12 cellular contexts compared by ENCODE assay signal in genomic region chr19:5058456-5059190, GRCh38.
DNase-seq lines count a peak whose midpoint lies in the region; ATAC-seq and TF ChIP-seq lines count a peak whose summit lies in the region.
"Had no signal": no experiment of that assay in that cellular context is flagged by ENCODE, and none has a peak within 500 bp of the region (broad histone marks: within the 10 kb centered on the region; RNA-seq: fewer than 3 reads in every experiment).

No MANE protein-coding gene starts in this region.

- no peak overlapping the region for H2BK20ac ChIP-seq in IMR-90 (ENCODE audit: low read depth, low read length)

- peak overlapping the region; percentile 63 for H2AK9ac ChIP-seq in IMR-90 (replicated peaks; ENCODE audit: low read depth, low read length, poor library complexity)

- no peak overlapping the region for H3K18ac ChIP-seq in IMR-90 (ENCODE audit: low read depth, low read length)

- H3K4me3 ChIP-seq in IMR-90 (ENCODE audit: insufficient read depth, low read depth, low read length) (no peak overlapping the region), left lung (no peak overlapping the region), aorta (ENCODE audit: low read length in 2 of 2) (no peak overlapping the region)

- H3K36me3 Mint-ChIP-seq in glutamatergic neuron (ENCODE audit: unreplicated experiment) = peaks cover 21% of the 10 kb centered on the region
- peaks cover 62% of the 10 kb centered on the region for H3K36me3 Mint-ChIP-seq in stimulated activated memory B cell treated with anti-CD40 and anti-IgM and Interleukin-4, amounts not matched to agents 10 μg/mL and 1 μg/mL and 100 μg/mL, for 72 hours

- intact Hi-C loops in IMR-90 (cut with micrococcal nuclease) (no loop called here), left lung (cut with DNase I) (no loop called here), aorta (cut with DNase I) (loop anchor here in 1 of 2 donors (10.0 kb wide), 1 partner anchor 96 kb away; no protein-coding TSS in a partner anchor)

- TF ChIP-seq POLR2A in IMR-90 (IDR thresholded peaks at IDR 0.05; ENCODE audit: low read depth, low read length) = no peak

- H4K8ac ChIP-seq in IMR-90 (ENCODE audit: low read depth in 2 of 2, low read length in 2 of 2) = no peak overlapping the region

- CTCF ChIA-PET in IMR-90 (lab: Yijun Ruan, JAX) = interaction anchor here (0.7 kb wide), 1 partner anchor 10 kb away, joined by 3 read pairs; no protein-coding TSS in a partner anchor

- H3K4me1 Mint-ChIP-seq in glutamatergic neuron (ENCODE audit: low read depth, unreplicated experiment) = peaks cover 15% of the 10 kb centered on the region
- H3K4me1 Mint-ChIP-seq in stimulated activated memory B cell treated with anti-CD40 and anti-IgM and Interleukin-4, amounts not matched to agents 10 μg/mL and 1 μg/mL and 100 μg/mL, for 72 hours = no peaks in the 10 kb centered on the region

- ATAC-seq in IMR-90 (ENCODE audit: low read depth) (peak; percentile 40), left lung (no peak), HG03342 (IDR thresholded peaks at IDR 0.05; ENCODE audit: unreplicated experiment) (no peak), aorta (ENCODE audit: low FRiP score) (no peak)
- no peak for ATAC-seq in stimulated activated memory B cell treated with anti-CD40 and anti-IgM and Interleukin-4, amounts not matched to agents 10 μg/mL and 1 μg/mL and 100 μg/mL, for 72 hours

- no peak overlapping the region for H3K56ac ChIP-seq in IMR-90 (ENCODE audit: extremely low read depth, insufficient read depth, low read length)

- no peak overlapping the region for H3K4me2 ChIP-seq in IMR-90 (ENCODE audit: low read depth, low read length)

- H4K20me1 ChIP-seq in IMR-90 (ENCODE audit: insufficient read depth, low read length) = peaks cover 51% of the 10 kb centered on the region

- H3K14ac ChIP-seq in IMR-90 (replicated peaks; ENCODE audit: low read depth, low read length) = no peak overlapping the region

- peaks cover 18 to 62% of the 10 kb centered on the region in 2 experiments for H3K79me1 ChIP-seq in IMR-90 (ENCODE audit: low read depth in 1 of 2, low read length in 2 of 2)

- H2BK120ac ChIP-seq in IMR-90 (ENCODE audit: low read depth, low read length) = no peak overlapping the region

- H3K27me3 ChIP-seq in IMR-90 (ENCODE audit: control insufficient read depth, insufficient read depth, low read length) (no peaks in the 10 kb centered on the region), left lung (no peaks in the 10 kb centered on the region), aorta (ENCODE audit: control insufficient read depth in 1 of 2, insufficient read depth in 2 of 2, low read length in 1 of 2) (no peaks in the 10 kb centered on the region)

- in situ Hi-C loops in IMR-90 (cut with MboI; ENCODE audit: low sequenced_read_pairs) = no loop called here

- H3K27ac Mint-ChIP-seq in glutamatergic neuron (ENCODE audit: unreplicated experiment) = peak overlapping the region; percentile 33
- no peak overlapping the region for H3K27ac Mint-ChIP-seq in stimulated activated memory B cell treated with anti-CD40 and anti-IgM and Interleukin-4, amounts not matched to agents 10 μg/mL and 1 μg/mL and 100 μg/mL, for 72 hours
- H3K27ac Mint-ChIP-seq: activated naive CD8-positive, alpha-beta T cell; T-helper 1 cell treated with Interleukin-12 subunit alpha and Interleukin-12 subunit beta and Interleukin-4 antibody, amounts not matched to agents 30 μg/mL and 1 μg/mL, for 36 hours had no signal

- H3K9me3 ChIP-seq in IMR-90 (ENCODE audit: control insufficient read depth, insufficient read depth, low read length) (peaks cover 10% of the 10 kb centered on the region), left lung (peaks cover 0 to 16% of the 10 kb centered on the region in 2 donors), aorta (ENCODE audit: control insufficient read depth, low read length) (no peaks in the 10 kb centered on the region)

- H2AK5ac ChIP-seq in IMR-90 (ENCODE audit: low read depth, low read length) = no peak overlapping the region; the same call in 1 of the 2 replicates

- TF ChIP-seq CTCF in IMR-90 (conservative IDR thresholded peaks at IDR 0.05; ENCODE audit: low read depth, low read length) (no peak), glutamatergic neuron (IDR thresholded peaks at IDR 0.05; ENCODE audit: partially characterized antibody, unreplicated experiment) (no peak), left lung (IDR thresholded peaks at IDR 0.05) (no peak)

- H3K36me3 ChIP-seq in IMR-90 (ENCODE audit: control insufficient read depth, insufficient read depth, low read length) (peaks cover 60% of the 10 kb centered on the region), left lung (peaks cover 0 to 90% of the 10 kb centered on the region in 2 donors), aorta (ENCODE audit: control insufficient read depth in 1 of 2, insufficient read depth in 2 of 2, low read length in 1 of 2) (peaks cover 0 to 2% of the 10 kb centered on the region in 2 donors)

- H3K9me3 Mint-ChIP-seq in glutamatergic neuron (ENCODE audit: unreplicated experiment) = peaks cover 25% of the 10 kb centered on the region
- H3K9me3 Mint-ChIP-seq in stimulated activated memory B cell treated with anti-CD40 and anti-IgM and Interleukin-4, amounts not matched to agents 10 μg/mL and 1 μg/mL and 100 μg/mL, for 72 hours = peaks cover 8% of the 10 kb centered on the region

- H3K23ac ChIP-seq in IMR-90 (ENCODE audit: low read depth, low read length) = no peak overlapping the region

- H3K4ac ChIP-seq in IMR-90 (ENCODE audit: low read depth, low read length) = no peak overlapping the region

- peak; percentile 61 for DNase-seq in A172 (ENCODE audit: low spot score)
- peak; percentile 41 for DNase-seq in IMR-90
- peak in 34 of 58 donors; percentile 17 to 81 (median 59) for DNase-seq in anterior cingulate cortex (lab: John Stamatoyannopoulos, UW)
- no peak for DNase-seq in glutamatergic neuron
- DNase-seq in left lung = no peak
- no peak for DNase-seq in aorta
- DNase-seq: activated CD4-positive, alpha-beta T cell treated with anti-CD3 and anti-CD28 coated beads for 1 hour; NCI-H526 treated with DMSO at 0.1 percent for 48 hours had no signal

- no TSS peak for BruUV-seq in IMR-90 (replicated peaks; lab: Mats Ljungman, UMichigan)

- H3K27ac ChIP-seq in IMR-90 (ENCODE audit: insufficient read depth, low read length) (no peak overlapping the region), left lung (no peak overlapping the region), aorta (ENCODE audit: low read depth in 1 of 2, low read length in 2 of 2) (no peak overlapping the region)

- no peak overlapping the region for H2BK15ac ChIP-seq in IMR-90 (ENCODE audit: low read depth, low read length)

- H3K4me1 ChIP-seq in IMR-90 (ENCODE audit: control insufficient read depth, insufficient read depth, low read length) (no peaks in the 10 kb centered on the region), left lung (no peaks in the 10 kb centered on the region), aorta (ENCODE audit: control insufficient read depth in 1 of 2, insufficient read depth in 2 of 2, low read length in 2 of 2) (no peaks in the 10 kb centered on the region)

- no peak overlapping the region for H4K91ac ChIP-seq in IMR-90 (ENCODE audit: insufficient read depth, low read depth, low read length)

- POLR2A ChIA-PET in IMR-90 (lab: Charles Lee; ENCODE audit: unreplicated experiment) = no interaction called here

- TF ChIP-seq RAD21 in IMR-90 (IDR thresholded peaks at IDR 0.05; ENCODE audit: low read length) = no peak

- no peak overlapping the region for H4K5ac ChIP-seq in IMR-90 (ENCODE audit: low read depth, low read length)

- H2AFZ ChIP-seq in IMR-90 (replicated peaks; ENCODE audit: low read length, poor library complexity) = no peak overlapping the region

- H2BK5ac ChIP-seq in IMR-90 (ENCODE audit: low read depth, low read length, poor library complexity, severe bottlenecking) = no peak overlapping the region

- H3K4me3 Mint-ChIP-seq in glutamatergic neuron (ENCODE audit: unreplicated experiment) = no peak overlapping the region
- H3K4me3 Mint-ChIP-seq in stimulated activated memory B cell treated with anti-CD40 and anti-IgM and Interleukin-4, amounts not matched to agents 10 μg/mL and 1 μg/mL and 100 μg/mL, for 72 hours = no peak overlapping the region
- H3K4me3 Mint-ChIP-seq: activated naive CD8-positive, alpha-beta T cell; T-helper 1 cell treated with Interleukin-12 subunit alpha and Interleukin-12 subunit beta and Interleukin-4 antibody, amounts not matched to agents 30 μg/mL and 1 μg/mL, for 36 hours had no signal

- peaks cover 8% of the 10 kb centered on the region for H3K27me3 Mint-ChIP-seq in glutamatergic neuron (ENCODE audit: unreplicated experiment)
- H3K27me3 Mint-ChIP-seq in stimulated activated memory B cell treated with anti-CD40 and anti-IgM and Interleukin-4, amounts not matched to agents 10 μg/mL and 1 μg/mL and 100 μg/mL, for 72 hours = no peaks in the 10 kb centered on the region
- H3K27me3 Mint-ChIP-seq: activated naive CD8-positive, alpha-beta T cell had no signal

- dilution Hi-C loops in IMR-90 (cut with HindIII; ENCODE audit: low sequenced_read_pairs, unreplicated experiment) = no loop called here

- H3K9me1 ChIP-seq in IMR-90 (ENCODE audit: insufficient read depth, low read length) = peaks cover 6% of the 10 kb centered on the region; the same call in 1 of the 2 replicates

- WGBS in IMR-90 (ENCODE audit: extremely low coverage in 2 of 2, insufficient read length in 1 of 2), 2 experiments = 60% methylated on average over 10 of the region's 35 CpGs; no CpG with 5 or more reads in 1 of the 2 experiments
- WGBS in aorta, 2 donors = 39 to 55% methylated on average over 35 of the region's 35 CpGs

- no peak overlapping the region for H3K9ac ChIP-seq in IMR-90 (ENCODE audit: low read depth, low read length)

TF ChIP-seq in IMR-90, 13 proteins besides CTCF, POLR2A, EP300 and RAD21 (continues in another document):
- TF ChIP-seq BHLHE40 (IDR thresholded peaks at IDR 0.05; ENCODE audit: low read depth, low read length) (no peak), CEBPB (IDR thresholded peaks at IDR 0.05; ENCODE audit: low read depth, low read length) (no peak), SMC3 (IDR thresholded peaks at IDR 0.05; ENCODE audit: low read depth, low read length) (no peak)
- TF ChIP-seq, protein P1, sequence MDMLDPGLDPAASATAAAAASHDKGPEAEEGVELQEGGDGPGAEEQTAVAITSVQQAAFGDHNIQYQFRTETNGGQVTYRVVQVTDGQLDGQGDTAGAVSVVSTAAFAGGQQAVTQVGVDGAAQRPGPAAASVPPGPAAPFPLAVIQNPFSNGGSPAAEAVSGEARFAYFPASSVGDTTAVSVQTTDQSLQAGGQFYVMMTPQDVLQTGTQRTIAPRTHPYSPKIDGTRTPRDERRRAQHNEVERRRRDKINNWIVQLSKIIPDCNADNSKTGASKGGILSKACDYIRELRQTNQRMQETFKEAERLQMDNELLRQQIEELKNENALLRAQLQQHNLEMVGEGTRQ (IDR thresholded peaks at IDR 0.05; ENCODE audit: low read depth, low read length) = no peak

Comparison
In these comparisons a context has a peak if more than half of its experiments do, and no peak if none do; other contexts are left out.
1. DNase-seq: peak in A172 (single experiment), IMR-90 (single experiment) and anterior cingulate cortex (34 of 58); none in glutamatergic neuron (single experiment), left lung (0 of 2) and aorta (0 of 2).